In genomic region chr20:45933231-45934045, GRCh38 we compare ENCODE assay signal across 8 cellular contexts. TPM values are rescaled to one million over a fixed set of nuclear protein-coding genes. Genes with fewer than 3 reads are reported as not detected.
DNase-seq lines count a peak whose midpoint lies in the region; ATAC-seq and TF ChIP-seq lines count a peak whose summit lies in the region.

No MANE protein-coding gene starts in this region.

- H3K4me3 ChIP-seq in HFF-Myc (replicated peaks; ENCODE audit: low read depth, low read length): peak overlapping the region; percentile 75

- peak; percentile 23 for TF ChIP-seq CTCF in HFF-Myc (IDR thresholded peaks at IDR 0.05; ENCODE audit: low read depth, low read length, missing control alignments)

- DNase-seq in COLO668 (lab: John Stamatoyannopoulos, UW; ENCODE audit: unreplicated experiment): peak; percentile 90
- DNase-seq in HFF-Myc (ENCODE audit: extremely low read depth, low read depth): no peak
- DNase-seq in NCI-H460 (ENCODE audit: extremely low read depth, low read depth): peak; percentile 65
- DNase-seq in activated CD4-positive, alpha-beta T cell treated with anti-CD3 and anti-CD28 coated beads for 4 hours: peak; percentile 46 to 51
- peak; percentile 24 for DNase-seq in cortex of kidney (lab: John Stamatoyannopoulos, UW)
- peak; percentile 94 for DNase-seq in left kidney (ENCODE audit: low read depth, low spot score)
- DNase-seq in stimulated activated CD4-positive, alpha-beta T cell treated with anti-CD3 and anti-CD28 coated beads, Interleukin-2, amount 100 ng/mL, for 4 hours (ENCODE audit: low read depth): peak; percentile 31

- ATAC-seq in GM19035 (IDR thresholded peaks at IDR 0.05; ENCODE audit: unreplicated experiment): no peak

RNA-seq across cellular contexts. Expression of gene PCIF1, which starts 1.0 kb away (rescaled TPM):
- total RNA-seq in NCI-H460 (2014; rRNA removed; shearing (Covaris generic)): 10.7 and 13.2 TPM in 2 replicates
- 6.3 and 8.9 TPM in 2 replicates for polyA plus RNA-seq in NCI-H460 (2014; cell fraction: nucleus; rRNA removed)

RNA-seq across cellular contexts. Expression of gene PLTP, which starts 21.5 kb away (rescaled TPM):
- total RNA-seq in NCI-H460 (2014; rRNA removed; shearing (Covaris generic)): 116 and 122 TPM in 2 replicates
- polyA plus RNA-seq in NCI-H460 (2014; cell fraction: nucleus; rRNA removed): 66.0 and 66.3 TPM in 2 replicates

RNA-seq across cellular contexts. Expression of gene ZNF335, which starts 38.6 kb away (rescaled TPM):
- 13.8 and 16.3 TPM in 2 replicates for total RNA-seq in NCI-H460 (2014; rRNA removed; shearing (Covaris generic))
- 38.7 and 43.6 TPM in 2 replicates for polyA plus RNA-seq in NCI-H460 (2014; cell fraction: nucleus; rRNA removed)

RNA-seq across cellular contexts. Expression of gene CTSA, which starts 42.3 kb away (rescaled TPM):
- total RNA-seq in NCI-H460 (2014; rRNA removed; shearing (Covaris generic)): 80.3 and 81.6 TPM in 2 replicates
- 119 and 163 TPM in 2 replicates for polyA plus RNA-seq in NCI-H460 (2014; cell fraction: nucleus; rRNA removed)

RNA-seq across cellular contexts. Expression of gene NEURL2, which starts 42.4 kb away (rescaled TPM):
- 1.4 and 1.5 TPM in 2 replicates for total RNA-seq in NCI-H460 (2014; rRNA removed; shearing (Covaris generic))
- 6.0 and 11.0 TPM in 2 replicates for polyA plus RNA-seq in NCI-H460 (2014; cell fraction: nucleus; rRNA removed)
